In the genomic region with DNA sequence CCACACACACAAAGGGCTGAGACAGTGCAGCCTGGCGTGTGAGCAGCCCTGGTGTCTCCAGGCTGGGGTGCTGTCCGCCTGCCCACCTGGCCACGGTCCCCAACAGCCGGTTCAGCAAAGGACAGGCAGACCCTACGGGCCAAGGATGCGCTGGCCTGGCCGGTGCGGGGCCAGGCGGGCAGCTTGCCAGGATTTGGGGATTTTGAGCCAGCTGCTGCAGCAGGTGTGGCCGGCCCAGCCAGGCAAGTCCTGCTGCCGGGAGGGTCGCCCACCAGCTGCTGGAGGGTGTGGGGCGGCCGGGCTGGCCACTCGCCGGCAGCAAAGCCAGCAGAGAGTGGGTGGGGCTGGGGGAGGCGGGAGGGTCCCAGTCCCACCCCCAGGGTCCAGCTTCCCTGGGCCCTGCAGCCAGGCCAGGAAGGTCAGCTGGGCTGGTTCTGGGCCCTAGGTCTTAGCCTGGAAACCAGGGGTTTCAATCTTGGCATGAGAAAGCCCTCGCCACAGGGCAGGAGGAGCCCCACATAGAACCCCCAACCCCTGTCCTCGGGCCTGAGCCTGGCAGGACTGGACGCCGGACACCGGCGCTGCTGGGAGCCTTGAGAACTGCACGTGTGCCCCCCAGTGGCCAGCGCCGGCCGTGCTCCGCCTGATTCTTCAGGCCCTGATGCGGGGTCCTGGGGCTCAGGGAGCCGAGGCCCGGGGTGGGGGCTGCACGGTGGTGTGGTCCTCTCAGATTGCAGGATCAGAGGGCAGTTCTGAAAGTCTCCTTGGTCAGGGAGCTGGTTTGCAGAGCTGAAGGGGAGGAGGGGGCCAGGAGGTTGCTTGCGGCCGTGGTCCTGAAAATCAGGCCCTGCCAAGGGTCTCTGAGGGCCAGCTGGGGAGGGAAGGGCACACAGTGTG, we compare ENCODE assay signal across 10 cellular contexts. TPM values are rescaled to one million over a fixed set of nuclear protein-coding genes. Genes with fewer than 3 reads are reported as not detected.
DNase-seq lines count a peak whose midpoint lies in the region; ATAC-seq and TF ChIP-seq lines count a peak whose summit lies in the region.
"Had no signal": no experiment of that assay in that cellular context is flagged by ENCODE, and none has a peak within 500 bp of the region (broad histone marks: within the 10 kb centered on the region; RNA-seq: fewer than 3 reads in every experiment).

No MANE protein-coding gene starts in this region.

- peaks cover 0 to 23% (median 0%) of the 10 kb centered on the region in 4 donors for H3K9me3 ChIP-seq in Peyer's patch

- peaks cover 3% of the 10 kb centered on the region for H3K36me3 Mint-ChIP-seq in activated CD8-positive, alpha-beta memory T cell treated with anti-CD3 and anti-CD28 coated beads, Interleukin-2, amount 10 ng/mL, durations not matched to agents 7 days and 5 days
- H3K36me3 Mint-ChIP-seq in brain, result peaks cover 5% of the 10 kb centered on the region

- no peak overlapping the region for H3K27ac Mint-ChIP-seq in activated CD8-positive, alpha-beta memory T cell treated with anti-CD3 and anti-CD28 coated beads, Interleukin-2, amount 10 ng/mL, durations not matched to agents 7 days and 5 days
- H3K27ac Mint-ChIP-seq in brain, result peak overlapping the region in 3 of 5 experiments; percentile 51 to 83 (median 70)

- ATAC-seq in activated CD8-positive, alpha-beta memory T cell treated with anti-CD3 and anti-CD28 coated beads, Interleukin-2, amount 10 ng/mL, durations not matched to agents 7 days and 5 days, result no peak
- ATAC-seq in GM18867 (IDR thresholded peaks at IDR 0.05; ENCODE audit: unreplicated experiment), result no peak

- no peaks in the 10 kb centered on the region for H3K27me3 Mint-ChIP-seq in activated CD8-positive, alpha-beta memory T cell treated with anti-CD3 and anti-CD28 coated beads, Interleukin-2, amount 10 ng/mL, durations not matched to agents 7 days and 5 days
- H3K27me3 Mint-ChIP-seq in brain, result peaks cover 7% of the 10 kb centered on the region
- H3K27me3 Mint-ChIP-seq: central memory CD8-positive, alpha-beta T cell had no signal

- H3K27me3 ChIP-seq in Peyer's patch, result no peaks in the 10 kb centered on the region

- peaks cover 0 to 5% (median 0%) of the 10 kb centered on the region in 4 donors for H3K4me1 ChIP-seq in Peyer's patch

- H3K4me1 Mint-ChIP-seq in activated CD8-positive, alpha-beta memory T cell treated with anti-CD3 and anti-CD28 coated beads, Interleukin-2, amount 10 ng/mL, durations not matched to agents 7 days and 5 days, result no peaks in the 10 kb centered on the region
- peaks cover 7% of the 10 kb centered on the region for H3K4me1 Mint-ChIP-seq in brain
- H3K4me1 Mint-ChIP-seq: central memory CD8-positive, alpha-beta T cell had no signal

- TF ChIP-seq CTCF in Peyer's patch (IDR thresholded peaks at IDR 0.05) (peak; percentile 23 to 78 (median 65)), brain (conservative IDR thresholded peaks at IDR 0.05) (peak; percentile 89 to 94)

- no peak overlapping the region for H3K4me3 Mint-ChIP-seq in activated CD8-positive, alpha-beta memory T cell treated with anti-CD3 and anti-CD28 coated beads, Interleukin-2, amount 10 ng/mL, durations not matched to agents 7 days and 5 days
- no peak overlapping the region for H3K4me3 Mint-ChIP-seq in brain
- H3K4me3 Mint-ChIP-seq: central memory CD8-positive, alpha-beta T cell had no signal

- H3K27ac ChIP-seq in Peyer's patch, result no peak overlapping the region

- TF ChIP-seq POLR2A in Peyer's patch (IDR thresholded peaks at IDR 0.05), result no peak

- CTCF ChIA-PET in activated CD8-positive, alpha-beta memory T cell treated with anti-CD3 and anti-CD28 coated beads, Interleukin-2, amount 10 ng/mL, durations not matched to agents 7 days and 5 days (lab: Charles Lee), result interaction anchor here (1.0 to 1.6 kb wide), 3 partner anchors 91 to 342 kb away, joined by 4 to 5 read pairs (median 4); no protein-coding TSS in a partner anchor

- no peaks in the 10 kb centered on the region for H3K36me3 ChIP-seq in Peyer's patch

- H3K4me3 ChIP-seq in Peyer's patch, result no peak overlapping the region

- H3K9me3 Mint-ChIP-seq in activated CD8-positive, alpha-beta memory T cell treated with anti-CD3 and anti-CD28 coated beads, Interleukin-2, amount 10 ng/mL, durations not matched to agents 7 days and 5 days (ENCODE audit: low read depth), result peaks cover 4% of the 10 kb centered on the region
- peaks cover 4 to 10% (median 6%) of the 10 kb centered on the region in 5 experiments for H3K9me3 Mint-ChIP-seq in brain
- H3K9me3 Mint-ChIP-seq: central memory CD8-positive, alpha-beta T cell had no signal

- DNase-seq in activated CD8-positive, alpha-beta memory T cell treated with anti-CD3 and anti-CD28 coated beads for 24 hours, result peak; percentile 78
- no peak for DNase-seq in activated CD8-positive, alpha-beta memory T cell treated with anti-CD3 and anti-CD28 coated beads, Interleukin-2, amount 10 ng/mL, durations not matched to agents 7 days and 5 days
- DNase-seq in Peyer's patch (peak; percentile 17 to 76 (median 59)), islet precursor cell (peak; percentile 78), OCI-M2 (lab: John Stamatoyannopoulos, UW; ENCODE audit: unreplicated experiment) (no peak)
- peak; percentile 32 to 39 for DNase-seq in stimulated activated CD4-positive, alpha-beta T cell treated with anti-CD3 and anti-CD28 coated beads, Interleukin-4, amount 100 ng/mL, for 48 hours (ENCODE audit: low read depth in 2 of 2)

RNA-seq across cellular contexts. Expression of a gene that starts 17.6 kb away (rescaled TPM):
- not detected for total RNA-seq in activated CD8-positive, alpha-beta memory T cell treated with anti-CD3 and anti-CD28 coated beads, Interleukin-2, amount 10 ng/mL, durations not matched to agents 7 days and 5 days
- total RNA-seq in Peyer's patch, result 1 to 10 TPM in 2 of 4 donors, not detected in 2; 1.5 to 2.1 TPM
- not detected for polyA plus RNA-seq in brain (ENCODE audit: insufficient read depth, low read depth, low replicate concordance)
- polyA plus RNA-seq: thymus had no signal

RNA-seq across cellular contexts. Expression of a gene that starts 41.1 kb away (rescaled TPM):
- not detected for total RNA-seq in activated CD8-positive, alpha-beta memory T cell treated with anti-CD3 and anti-CD28 coated beads, Interleukin-2, amount 10 ng/mL, durations not matched to agents 7 days and 5 days
- not detected for total RNA-seq in Peyer's patch
- not detected for polyA plus RNA-seq in brain (ENCODE audit: insufficient read depth, low read depth, low replicate concordance)

Comparison
In these comparisons a context has a peak if more than half of its experiments do, and no peak if none do; other contexts are left out.
1. DNase-seq: peak in activated CD8-positive, alpha-beta memory T cell treated with anti-CD3 and anti-CD28 coated beads for 24 hours (single experiment), Peyer's patch (3 of 3), islet precursor cell (single experiment) and stimulated activated CD4-positive, alpha-beta T cell treated with anti-CD3 and anti-CD28 coated beads, Interleukin-4, amount 100 ng/mL, for 48 hours (2 of 2); none in activated CD8-positive, alpha-beta memory T cell treated with anti-CD3 and anti-CD28 coated beads, Interleukin-2, amount 10 ng/mL, durations not matched to agents 7 days and 5 days (single experiment) and OCI-M2 (single experiment).